ENCODE assay signal across 1 cellular context in the genomic region with DNA sequence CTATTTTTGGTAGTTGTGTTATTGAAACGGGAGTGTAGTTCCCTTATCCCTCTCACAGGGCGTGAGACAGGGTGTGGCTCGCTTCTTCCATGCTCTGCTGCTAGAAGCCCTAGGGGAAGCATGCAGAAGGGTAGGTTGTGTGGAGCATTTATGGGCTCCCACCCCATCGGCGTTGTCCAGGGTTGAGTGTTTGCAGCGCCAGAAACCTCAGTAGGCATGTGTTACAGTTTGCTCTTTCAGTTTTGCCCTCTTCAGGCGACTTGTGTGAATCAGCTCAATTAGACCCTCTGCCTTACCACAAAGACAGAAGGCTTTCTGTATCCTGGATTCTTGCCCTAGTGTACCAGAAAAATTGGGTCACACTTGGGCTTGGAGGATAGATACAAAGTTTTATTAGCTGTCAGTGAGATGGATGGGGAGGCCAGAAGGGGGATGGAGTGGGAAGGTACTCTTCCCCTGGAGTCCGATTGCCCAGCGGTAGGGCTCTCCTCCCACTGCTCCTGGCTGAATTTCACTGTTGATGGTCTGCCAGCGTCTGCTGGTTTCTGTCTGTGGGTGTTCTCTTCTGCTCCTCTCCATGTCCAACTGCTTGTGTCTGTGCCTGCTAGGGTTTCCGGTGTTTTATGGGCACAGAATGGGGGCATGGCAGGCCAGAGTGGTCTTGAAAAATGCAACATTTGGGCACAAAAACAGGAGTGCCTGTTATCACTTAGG.
TF ChIP-seq lines count a peak whose summit lies in the region.

No MANE protein-coding gene starts in this region.

TF ChIP-seq in H1, 55 proteins besides CTCF, POLR2A, EP300 and RAD21:
- TF ChIP-seq MAX (IDR thresholded peaks at IDR 0.05) (no peak), USF2 (IDR thresholded peaks at IDR 0.05; ENCODE audit: low read length) (no peak), NRF1 (IDR thresholded peaks at IDR 0.05; ENCODE audit: low read depth, low read length) (no peak), CHD1 (IDR thresholded peaks at IDR 0.05; ENCODE audit: low read depth, low read length) (no peak), RNF2 (IDR thresholded peaks at IDR 0.05; ENCODE audit: borderline replicate concordance, low read depth, low read length, missing control alignments, poor library complexity, severe bottlenecking) (no peak), FOSL1 (IDR thresholded peaks at IDR 0.05; ENCODE audit: insufficient read depth, low read depth, low read length) (no peak), POU5F1 (IDR thresholded peaks at IDR 0.05; ENCODE audit: low read depth, low read length) (no peak), TBP (IDR thresholded peaks at IDR 0.05; ENCODE audit: low read depth, low read length) (no peak), SRF (IDR thresholded peaks at IDR 0.05; ENCODE audit: low read depth, low read length) (no peak), SP1 (IDR thresholded peaks at IDR 0.05; ENCODE audit: low read depth, low read length) (no peak), PHF8 (conservative IDR thresholded peaks at IDR 0.05; ENCODE audit: low read depth, low read length) (no peak), TAF1 (IDR thresholded peaks at IDR 0.05; ENCODE audit: low read depth, low read length) (no peak), SUZ12 (IDR thresholded peaks at IDR 0.05; ENCODE audit: low read length) (no peak), GTF2F1 (IDR thresholded peaks at IDR 0.05; ENCODE audit: borderline replicate concordance, low read depth, low read length) (no peak), SAP30 (IDR thresholded peaks at IDR 0.05; ENCODE audit: insufficient read depth, insufficient replicate concordance, low read length) (no peak)
- TF ChIP-seq, protein P1, sequence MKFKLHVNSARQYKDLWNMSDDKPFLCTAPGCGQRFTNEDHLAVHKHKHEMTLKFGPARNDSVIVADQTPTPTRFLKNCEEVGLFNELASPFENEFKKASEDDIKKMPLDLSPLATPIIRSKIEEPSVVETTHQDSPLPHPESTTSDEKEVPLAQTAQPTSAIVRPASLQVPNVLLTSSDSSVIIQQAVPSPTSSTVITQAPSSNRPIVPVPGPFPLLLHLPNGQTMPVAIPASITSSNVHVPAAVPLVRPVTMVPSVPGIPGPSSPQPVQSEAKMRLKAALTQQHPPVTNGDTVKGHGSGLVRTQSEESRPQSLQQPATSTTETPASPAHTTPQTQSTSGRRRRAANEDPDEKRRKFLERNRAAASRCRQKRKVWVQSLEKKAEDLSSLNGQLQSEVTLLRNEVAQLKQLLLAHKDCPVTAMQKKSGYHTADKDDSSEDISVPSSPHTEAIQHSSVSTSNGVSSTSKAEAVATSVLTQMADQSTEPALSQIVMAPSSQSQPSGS (IDR thresholded peaks at IDR 0.05; ENCODE audit: low read length): no peak
- TF ChIP-seq, protein P2, sequence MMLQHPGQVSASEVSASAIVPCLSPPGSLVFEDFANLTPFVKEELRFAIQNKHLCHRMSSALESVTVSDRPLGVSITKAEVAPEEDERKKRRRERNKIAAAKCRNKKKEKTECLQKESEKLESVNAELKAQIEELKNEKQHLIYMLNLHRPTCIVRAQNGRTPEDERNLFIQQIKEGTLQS (IDR thresholded peaks at IDR 0.05; ENCODE audit: insufficient read depth, low read depth, low read length): no peak
